In the genomic region with DNA sequence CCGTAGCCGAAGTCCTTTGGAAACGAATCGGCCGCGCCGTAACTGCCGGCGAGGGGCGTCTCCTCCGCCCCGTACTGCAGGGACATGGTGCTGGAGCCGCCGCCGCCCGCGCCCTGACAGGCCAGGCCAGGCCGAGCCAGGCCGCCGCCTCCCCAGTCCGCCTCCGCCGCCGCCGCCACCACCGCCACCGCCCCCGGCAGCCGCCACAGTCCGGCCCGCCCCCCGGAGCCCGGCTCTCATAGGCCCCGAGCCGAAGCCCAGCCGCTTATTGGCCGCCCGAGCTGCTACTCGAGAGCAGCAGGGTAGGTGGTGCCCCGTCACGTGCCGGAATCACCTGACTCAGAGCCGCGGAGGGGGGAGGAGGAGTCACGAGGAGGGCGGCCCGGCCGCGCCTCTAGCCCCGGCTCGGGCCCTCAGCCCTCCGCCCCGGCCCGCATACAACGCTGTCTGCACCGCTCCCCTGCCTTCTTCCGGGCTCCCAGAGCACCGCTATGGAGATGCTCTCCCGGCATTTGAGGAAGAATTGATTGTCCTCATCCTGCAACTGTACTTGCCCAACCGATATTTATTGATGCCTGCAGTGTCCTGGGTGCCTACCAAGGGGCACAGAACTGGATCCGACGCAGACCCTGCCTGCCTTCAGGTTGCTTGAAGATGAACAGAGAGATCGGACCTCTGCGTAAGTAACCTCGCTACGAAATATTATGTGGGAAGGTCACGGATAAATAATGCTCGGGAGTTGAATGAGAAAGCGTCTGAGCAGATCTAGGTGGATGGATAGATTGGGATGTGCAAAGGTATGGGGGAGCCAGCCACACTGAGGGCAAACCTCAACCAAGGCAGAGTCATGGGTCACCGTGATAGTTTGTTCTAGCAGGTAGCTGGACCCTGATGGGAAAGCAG, we compare ENCODE assay signal across 8 cellular contexts. TPM values are rescaled to one million over a fixed set of nuclear protein-coding genes. Genes with fewer than 3 reads are reported as not detected.
DNase-seq lines count a peak whose midpoint lies in the region; TF ChIP-seq lines count a peak whose summit lies in the region.

RRAGC (minus strand) TSS at position 212 of the 903 bp plus-strand sequence; CDS start at position 86, 126 bp downstream.

- H3K4me1 ChIP-seq in neuron (ENCODE audit: insufficient read depth, low read length): peaks cover 23% of the 10 kb centered on the region

- in situ Hi-C loops in SK-MEL-5 (cut with HindIII; ENCODE audit: low pct_unique_long_range_greater_than_20kb, low sequenced_read_pairs): no loop called here

- no peak for TF ChIP-seq CTCF in HFF-Myc (IDR thresholded peaks at IDR 0.05; ENCODE audit: low read depth, low read length, missing control alignments)

- H3K4me3 ChIP-seq in HFF-Myc (replicated peaks; ENCODE audit: low read depth, low read length): peak within 1 kb of the TSS; percentile 80
- peak within 1 kb of the TSS; percentile 90 for H3K4me3 ChIP-seq in neuron (ENCODE audit: low read length)

- H3K9me3 ChIP-seq in neuron (ENCODE audit: low read length): no peaks in the 10 kb centered on the region

- DNase-seq in GM04503 (ENCODE audit: low read depth): peak; percentile 88
- peak; percentile 85 for DNase-seq in HFF-Myc (ENCODE audit: extremely low read depth, low read depth)
- DNase-seq in NAMALWA (ENCODE audit: low spot score): peak; percentile 98
- peak; percentile 97 for DNase-seq in SK-MEL-5 (ENCODE audit: low read depth, low spot score)
- DNase-seq in activated naive CD4-positive, alpha-beta T cell treated with Interleukin-2 at 50 U/mL for 16 hours: peak; percentile 99
- peak; percentile 94 for DNase-seq in foreskin melanocyte
- peak; percentile 99 for DNase-seq in stromal cell of bone marrow (ENCODE audit: low read depth)

- H3K27me3 ChIP-seq in neuron (ENCODE audit: insufficient read depth, low read length): no peaks in the 10 kb centered on the region

- peak within 1 kb of the TSS; percentile 78 for H2AFZ ChIP-seq in neuron (ENCODE audit: low read depth, low read length)

- H3K36me3 ChIP-seq in neuron (ENCODE audit: insufficient read depth, low read length): peaks cover 19% of the 10 kb centered on the region

RNA-seq across cellular contexts. Expression of gene RRAGC, which starts in this region (rescaled TPM):
- total RNA-seq in SK-MEL-5 (2014; rRNA removed; shearing (Covaris generic)): 18.8 and 19.3 TPM in 2 replicates
- polyA plus RNA-seq in SK-MEL-5 (2015; cell fraction: cytosol; rRNA removed): 17.3 and 25.6 TPM in 2 replicates
- 7.4 and 8.7 TPM in 2 replicates for polyA plus RNA-seq in SK-MEL-5 (2015; cell fraction: nucleus; rRNA removed)

Comparison
In these comparisons a context has a peak if more than half of its experiments do, and no peak if none do; other contexts are left out.
1. Peak in every context shown above with its lines: DNase-seq and H3K4me3 ChIP-seq.